1 cellular context compared by ENCODE assay signal in genomic region chr12:56224102-56224701, GRCh38.
A peak's percentile ranks its signal among the peaks of the same experiment; 100 is the strongest.
TF ChIP-seq lines count a peak whose summit lies in the region.

NABP2 (plus strand) TSS chr12:56224342; CDS start chr12:56224857, 515 bp downstream.

TF ChIP-seq in K562, 482 proteins besides CTCF, POLR2A, EP300 and RAD21 (continued from another document and continues in another):
- peak; percentile 60 to 91 (median 61); a peak in 4 of 6 replicates for TF ChIP-seq ZBTB11 (CRISPR knock-in tag; IDR thresholded peaks at IDR 0.05)
- TF ChIP-seq ARID3B (CRISPR knock-in tag; IDR thresholded peaks at IDR 0.05; ENCODE audit: borderline replicate concordance): no peak
- TF ChIP-seq UBTF (IDR thresholded peaks at IDR 0.05; ENCODE audit: borderline replicate concordance in 1 of 2, low read depth in 2 of 2, low read length in 2 of 2): peak in 1 of 2 experiments; percentile 68; a peak in 1 of 4 replicates
- no peak for TF ChIP-seq MEF2D (tag; conservative IDR thresholded peaks at IDR 0.05; ENCODE audit: low read depth)
- peak; percentile 44 for TF ChIP-seq EHMT2 (IDR thresholded peaks at IDR 0.05)
- TF ChIP-seq ZNF318 (IDR thresholded peaks at IDR 0.05; ENCODE audit: borderline replicate concordance in 1 of 2, low read depth in 1 of 2): no peak
- peak; percentile 85; the same call in 1 of the 2 replicates for TF ChIP-seq PHF21A (IDR thresholded peaks at IDR 0.05; ENCODE audit: borderline replicate concordance, low read depth)
- peak; percentile 54 for TF ChIP-seq SUPT5H (IDR thresholded peaks at IDR 0.05)
- TF ChIP-seq ZNF282 (CRISPR knock-in tag; IDR thresholded peaks at IDR 0.05): no peak
- TF ChIP-seq FOS (IDR thresholded peaks at IDR 0.05; ENCODE audit: extremely low read depth, insufficient read length): peak; percentile 86
- TF ChIP-seq AFF1 (IDR thresholded peaks at IDR 0.05; ENCODE audit: low read depth in 1 of 2, partially characterized antibody in 2 of 2): no peak
- 0 out of 2 replicates have a peak, but pooled peaks have one; percentile 65 for TF ChIP-seq GATAD2A (IDR thresholded peaks at IDR 0.05)
- TF ChIP-seq ZFP91 (CRISPR knock-in tag; IDR thresholded peaks at IDR 0.05): 0 out of 2 replicates have a peak, but pooled peaks have one; percentile 67
- 0 out of 2 replicates have a peak, but pooled peaks have one; percentile 44 for TF ChIP-seq POLR2AphosphoS5 (IDR thresholded peaks at IDR 0.05; ENCODE audit: control insufficient read depth, insufficient read depth, low read depth, low read length)
- TF ChIP-seq TBP (optimal IDR thresholded peaks at IDR 0.05; ENCODE audit: low read depth, low read length): peak; percentile 41
- TF ChIP-seq, protein P1, sequence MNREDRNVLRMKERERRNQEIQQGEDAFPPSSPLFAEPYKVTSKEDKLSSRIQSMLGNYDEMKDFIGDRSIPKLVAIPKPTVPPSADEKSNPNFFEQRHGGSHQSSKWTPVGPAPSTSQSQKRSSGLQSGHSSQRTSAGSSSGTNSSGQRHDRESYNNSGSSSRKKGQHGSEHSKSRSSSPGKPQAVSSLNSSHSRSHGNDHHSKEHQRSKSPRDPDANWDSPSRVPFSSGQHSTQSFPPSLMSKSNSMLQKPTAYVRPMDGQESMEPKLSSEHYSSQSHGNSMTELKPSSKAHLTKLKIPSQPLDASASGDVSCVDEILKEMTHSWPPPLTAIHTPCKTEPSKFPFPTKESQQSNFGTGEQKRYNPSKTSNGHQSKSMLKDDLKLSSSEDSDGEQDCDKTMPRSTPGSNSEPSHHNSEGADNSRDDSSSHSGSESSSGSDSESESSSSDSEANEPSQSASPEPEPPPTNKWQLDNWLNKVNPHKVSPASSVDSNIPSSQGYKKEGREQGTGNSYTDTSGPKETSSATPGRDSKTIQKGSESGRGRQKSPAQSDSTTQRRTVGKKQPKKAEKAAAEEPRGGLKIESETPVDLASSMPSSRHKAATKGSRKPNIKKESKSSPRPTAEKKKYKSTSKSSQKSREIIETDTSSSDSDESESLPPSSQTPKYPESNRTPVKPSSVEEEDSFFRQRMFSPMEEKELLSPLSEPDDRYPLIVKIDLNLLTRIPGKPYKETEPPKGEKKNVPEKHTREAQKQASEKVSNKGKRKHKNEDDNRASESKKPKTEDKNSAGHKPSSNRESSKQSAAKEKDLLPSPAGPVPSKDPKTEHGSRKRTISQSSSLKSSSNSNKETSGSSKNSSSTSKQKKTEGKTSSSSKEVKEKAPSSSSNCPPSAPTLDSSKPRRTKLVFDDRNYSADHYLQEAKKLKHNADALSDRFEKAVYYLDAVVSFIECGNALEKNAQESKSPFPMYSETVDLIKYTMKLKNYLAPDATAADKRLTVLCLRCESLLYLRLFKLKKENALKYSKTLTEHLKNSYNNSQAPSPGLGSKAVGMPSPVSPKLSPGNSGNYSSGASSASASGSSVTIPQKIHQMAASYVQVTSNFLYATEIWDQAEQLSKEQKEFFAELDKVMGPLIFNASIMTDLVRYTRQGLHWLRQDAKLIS (CRISPR knock-in tag; IDR thresholded peaks at IDR 0.05): no peak; the same call in 1 of the 2 replicates
- no peak for TF ChIP-seq CEBPB (tag; IDR thresholded peaks at IDR 0.05)
- no peak for TF ChIP-seq KDM2B (CRISPR knock-in tag; IDR thresholded peaks at IDR 0.05)
- peak; percentile 94 for TF ChIP-seq GABPA (tag; conservative IDR thresholded peaks at IDR 0.05; ENCODE audit: low read depth)
- peak; percentile 69; the same call in 1 of the 2 replicates for TF ChIP-seq PHF8 (IDR thresholded peaks at IDR 0.05; ENCODE audit: borderline replicate concordance, low read length)
- TF ChIP-seq KDM5B (IDR thresholded peaks at IDR 0.05; ENCODE audit: insufficient replicate concordance, low read depth, low read length): peak; percentile 40
- TF ChIP-seq LEF1 (IDR thresholded peaks at IDR 0.05): no peak
- no peak for TF ChIP-seq BDP1 (IDR thresholded peaks at IDR 0.05; ENCODE audit: insufficient read depth, insufficient read length)
- peak; percentile 22 for TF ChIP-seq TCF3 (CRISPR knock-in tag; IDR thresholded peaks at IDR 0.05)
